Comparison of ENCODE assay signal across 1 cellular context in genomic region chr10:100713049-100713858, GRCh38.
TF ChIP-seq lines count a peak whose summit lies in the region.

No MANE protein-coding gene starts in this region.

TF ChIP-seq in H1, 55 proteins besides CTCF, POLR2A, EP300 and RAD21 (continued from another document):
- TF ChIP-seq ASH2L (IDR thresholded peaks at IDR 0.05; ENCODE audit: low read length) = no peak
TF ChIP-seq in H1: peak in this region for 3.
